8 cellular contexts compared by ENCODE assay signal in the genomic region with DNA sequence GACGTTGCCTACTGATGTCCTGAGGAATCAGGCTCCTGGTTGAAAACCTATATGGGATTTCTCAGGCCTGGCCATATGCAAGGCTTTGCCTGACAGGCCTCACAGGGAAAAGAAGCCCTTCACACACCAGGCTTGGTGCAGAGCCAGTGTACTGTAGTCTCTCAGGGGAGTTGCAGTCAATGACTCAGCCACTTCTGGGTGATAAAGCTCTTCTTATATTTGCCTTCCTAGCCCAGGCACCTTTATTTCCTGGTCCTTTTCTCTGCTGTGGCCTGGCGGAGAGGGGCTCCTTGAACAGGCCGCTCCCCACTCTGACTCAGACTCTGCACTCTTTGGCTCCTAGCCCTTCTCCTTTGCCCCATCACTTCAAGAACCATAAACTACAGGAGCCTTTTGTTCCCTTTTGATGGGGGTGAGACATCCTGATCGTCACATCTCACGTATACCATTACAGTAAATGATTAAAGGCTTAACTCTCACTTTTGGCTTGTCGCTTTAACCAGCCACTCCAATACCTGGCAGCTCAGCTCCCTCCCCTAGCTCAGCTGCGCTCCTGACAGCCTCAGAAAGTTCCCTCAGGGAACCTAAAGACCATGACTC. TPM values are rescaled to one million over a fixed set of nuclear protein-coding genes. Genes with fewer than 3 reads are reported as not detected.
DNase-seq lines count a peak whose midpoint lies in the region; ATAC-seq and TF ChIP-seq lines count a peak whose summit lies in the region.

No MANE protein-coding gene starts in this region.

- peaks cover 2% of the 10 kb centered on the region for H3K79me2 ChIP-seq in ACC112 (ENCODE audit: control insufficient read depth, insufficient read depth, low read length, unreplicated experiment)

- H3K4me3 Mint-ChIP-seq in endothelial cell (ENCODE audit: unreplicated experiment) = no peak overlapping the region

- H3K36me3 ChIP-seq in ACC112 (ENCODE audit: insufficient read depth, low read length) = no peaks in the 10 kb centered on the region; the same call in 1 of the 2 replicates

- H3K27me3 Mint-ChIP-seq in endothelial cell (ENCODE audit: unreplicated experiment) = no peaks in the 10 kb centered on the region

- H3K27ac Mint-ChIP-seq in endothelial cell (ENCODE audit: unreplicated experiment) = no peak overlapping the region

- no peaks in the 10 kb centered on the region for H3K9me3 Mint-ChIP-seq in endothelial cell (ENCODE audit: unreplicated experiment)

- DNase-seq in NCI-H226 = peak; percentile 100
- peak; percentile 56 for DNase-seq in dedifferentiated amniotic fluid mesenchymal stem cell (ENCODE audit: extremely low spot score)
- peak; percentile 69 for DNase-seq in myocyte (ENCODE audit: low read depth)
- no peak for DNase-seq in GM20000 (ENCODE audit: low spot score)
- no peak for DNase-seq in endothelial cell (ENCODE audit: low spot score)
- no peak for DNase-seq in stimulated activated CD4-positive, alpha-beta T cell treated with anti-CD3 and anti-CD28 coated beads, Interleukin-2, amount 100 ng/mL, for 24 hours

- peak overlapping the region; percentile 99 for H3K27ac ChIP-seq in ACC112 (ENCODE audit: low read depth, low read length)

- TF ChIP-seq CTCF in GM20000 (IDR thresholded peaks at IDR 0.05; ENCODE audit: extremely low read depth, missing control alignments) (no peak), endothelial cell (IDR thresholded peaks at IDR 0.05; ENCODE audit: unreplicated experiment) (no peak)

- peaks cover 5% of the 10 kb centered on the region for H3K36me3 Mint-ChIP-seq in endothelial cell (ENCODE audit: low read depth, unreplicated experiment)

- H3K4me1 Mint-ChIP-seq in endothelial cell (ENCODE audit: unreplicated experiment) = peaks cover 11% of the 10 kb centered on the region

- no peaks in the 10 kb centered on the region for H3K27me3 ChIP-seq in ACC112 (ENCODE audit: insufficient read depth, low read length)

- peak overlapping the region; percentile 51 for H3K4me3 ChIP-seq in ACC112 (ENCODE audit: low read depth, low read length)

- ATAC-seq in GM21786 (IDR thresholded peaks at IDR 0.05; ENCODE audit: unreplicated experiment) = peak; percentile 53

- peaks cover 29% of the 10 kb centered on the region for H3K4me1 ChIP-seq in ACC112 (ENCODE audit: control insufficient read depth, insufficient read depth, low read length, unreplicated experiment)

- no peak overlapping the region for H2AFZ ChIP-seq in ACC112 (ENCODE audit: low read length, unreplicated experiment)

RNA-seq across cellular contexts. Expression of a gene that starts 33.5 kb away (rescaled TPM):
- 35.7 and 47.7 TPM in 2 replicates for total RNA-seq in myocyte
- polyA plus RNA-seq in myocyte (2012) = 15.3 TPM
- total RNA-seq in endothelial cell (ENCODE audit: unreplicated experiment) = 33.6 TPM

Comparison
In these comparisons a context has a peak if more than half of its experiments do, and no peak if none do; other contexts are left out.
1. DNase-seq: peak in NCI-H226 (single experiment), dedifferentiated amniotic fluid mesenchymal stem cell (single experiment) and myocyte (single experiment); none in GM20000 (single experiment), endothelial cell (single experiment) and stimulated activated CD4-positive, alpha-beta T cell treated with anti-CD3 and anti-CD28 coated beads, Interleukin-2, amount 100 ng/mL, for 24 hours (0 of 2).